ENCODE assay signal across 1 cellular context in the genomic region with DNA sequence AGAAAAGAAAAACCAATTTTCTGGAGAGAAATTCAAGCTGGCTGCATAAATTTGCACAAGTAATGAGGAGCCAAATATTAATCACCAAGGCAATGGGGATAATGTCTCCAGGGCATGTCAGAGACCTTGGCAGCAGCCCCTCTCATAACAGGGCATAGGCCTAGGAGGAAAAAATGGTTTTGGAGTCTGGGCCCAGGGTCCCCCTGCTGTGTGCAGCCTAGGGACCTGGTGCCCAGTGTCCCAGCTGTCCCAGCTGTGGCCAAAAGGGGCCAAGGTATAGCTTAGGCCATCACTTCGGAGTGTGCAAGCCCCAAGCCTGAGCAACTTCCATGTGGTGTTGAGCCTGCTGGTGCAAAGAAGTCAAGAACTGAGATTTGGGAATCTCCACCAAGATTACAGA.
TF ChIP-seq lines count a peak whose summit lies in the region.

No MANE protein-coding gene starts in this region.

TF ChIP-seq in HepG2, 621 proteins besides CTCF, POLR2A, EP300 and RAD21 (continued from another document):
- TF ChIP-seq, protein P1, sequence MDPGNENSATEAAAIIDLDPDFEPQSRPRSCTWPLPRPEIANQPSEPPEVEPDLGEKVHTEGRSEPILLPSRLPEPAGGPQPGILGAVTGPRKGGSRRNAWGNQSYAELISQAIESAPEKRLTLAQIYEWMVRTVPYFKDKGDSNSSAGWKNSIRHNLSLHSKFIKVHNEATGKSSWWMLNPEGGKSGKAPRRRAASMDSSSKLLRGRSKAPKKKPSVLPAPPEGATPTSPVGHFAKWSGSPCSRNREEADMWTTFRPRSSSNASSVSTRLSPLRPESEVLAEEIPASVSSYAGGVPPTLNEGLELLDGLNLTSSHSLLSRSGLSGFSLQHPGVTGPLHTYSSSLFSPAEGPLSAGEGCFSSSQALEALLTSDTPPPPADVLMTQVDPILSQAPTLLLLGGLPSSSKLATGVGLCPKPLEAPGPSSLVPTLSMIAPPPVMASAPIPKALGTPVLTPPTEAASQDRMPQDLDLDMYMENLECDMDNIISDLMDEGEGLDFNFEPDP (CRISPR knock-in tag; conservative IDR thresholded peaks at IDR 0.05), result no peak
- TF ChIP-seq ZBTB7A (CRISPR knock-in tag; IDR thresholded peaks at IDR 0.05) (no peak), ZNF746 (CRISPR knock-in tag; IDR thresholded peaks at IDR 0.05) (no peak), ZNF777 (CRISPR knock-in tag; IDR thresholded peaks at IDR 0.05) (no peak), DPF2 (CRISPR knock-in tag; IDR thresholded peaks at IDR 0.05; ENCODE audit: borderline replicate concordance, low read depth) (no peak), ZNF274 (CRISPR knock-in tag; IDR thresholded peaks at IDR 0.05) (no peak), ZNF33B (CRISPR knock-in tag; IDR thresholded peaks at IDR 0.05) (no peak), ZNF180 (CRISPR knock-in tag; IDR thresholded peaks at IDR 0.05; ENCODE audit: borderline replicate concordance, low read depth) (no peak), ATM (IDR thresholded peaks at IDR 0.05; ENCODE audit: borderline replicate concordance) (no peak), ZBTB1 (CRISPR knock-in tag; IDR thresholded peaks at IDR 0.05; ENCODE audit: borderline replicate concordance) (no peak), HNRNPK (IDR thresholded peaks at IDR 0.05; ENCODE audit: low read depth, low read length, poor library complexity, severe bottlenecking) (no peak)
- TF ChIP-seq, protein P2, sequence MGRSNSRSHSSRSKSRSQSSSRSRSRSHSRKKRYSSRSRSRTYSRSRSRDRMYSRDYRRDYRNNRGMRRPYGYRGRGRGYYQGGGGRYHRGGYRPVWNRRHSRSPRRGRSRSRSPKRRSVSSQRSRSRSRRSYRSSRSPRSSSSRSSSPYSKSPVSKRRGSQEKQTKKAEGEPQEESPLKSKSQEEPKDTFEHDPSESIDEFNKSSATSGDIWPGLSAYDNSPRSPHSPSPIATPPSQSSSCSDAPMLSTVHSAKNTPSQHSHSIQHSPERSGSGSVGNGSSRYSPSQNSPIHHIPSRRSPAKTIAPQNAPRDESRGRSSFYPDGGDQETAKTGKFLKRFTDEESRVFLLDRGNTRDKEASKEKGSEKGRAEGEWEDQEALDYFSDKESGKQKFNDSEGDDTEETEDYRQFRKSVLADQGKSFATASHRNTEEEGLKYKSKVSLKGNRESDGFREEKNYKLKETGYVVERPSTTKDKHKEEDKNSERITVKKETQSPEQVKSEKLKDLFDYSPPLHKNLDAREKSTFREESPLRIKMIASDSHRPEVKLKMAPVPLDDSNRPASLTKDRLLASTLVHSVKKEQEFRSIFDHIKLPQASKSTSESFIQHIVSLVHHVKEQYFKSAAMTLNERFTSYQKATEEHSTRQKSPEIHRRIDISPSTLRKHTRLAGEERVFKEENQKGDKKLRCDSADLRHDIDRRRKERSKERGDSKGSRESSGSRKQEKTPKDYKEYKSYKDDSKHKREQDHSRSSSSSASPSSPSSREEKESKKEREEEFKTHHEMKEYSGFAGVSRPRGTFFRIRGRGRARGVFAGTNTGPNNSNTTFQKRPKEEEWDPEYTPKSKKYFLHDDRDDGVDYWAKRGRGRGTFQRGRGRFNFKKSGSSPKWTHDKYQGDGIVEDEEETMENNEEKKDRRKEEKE (IDR thresholded peaks at IDR 0.05), result no peak
